ENCODE assay signal across 15 cellular contexts in the genomic region with DNA sequence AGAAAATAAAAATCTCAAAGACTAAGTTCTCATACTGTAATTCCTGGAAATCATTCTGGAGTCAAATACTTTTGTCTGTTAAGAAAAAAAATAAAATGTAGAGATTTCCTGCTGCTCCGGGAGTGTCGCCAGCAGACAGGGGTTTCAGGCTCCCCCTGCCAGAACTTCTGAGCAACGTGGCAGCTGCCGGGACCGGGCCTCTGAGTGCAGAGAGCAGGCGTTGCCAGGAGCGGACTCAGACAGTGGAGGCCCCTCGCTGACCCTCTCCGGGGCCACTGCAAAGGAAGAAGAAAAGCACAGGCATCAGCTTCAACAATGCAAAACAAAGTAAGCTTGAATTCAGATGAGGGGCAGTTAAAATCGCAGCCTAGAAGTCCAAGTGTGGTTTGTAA.
DNase-seq lines count a peak whose midpoint lies in the region; ATAC-seq and TF ChIP-seq lines count a peak whose summit lies in the region.
"Had no signal": no experiment of that assay in that cellular context is flagged by ENCODE, and none has a peak within 500 bp of the region (broad histone marks: within the 10 kb centered on the region; RNA-seq: fewer than 3 reads in every experiment).

No MANE protein-coding gene starts in this region.

- intact Hi-C loops in activated T-helper 2 cell treated with anti-CD3 and anti-CD28 coated beads, Interferon-gamma antibody, Interleukin-2, Interleukin-4, amounts not matched to agents 10 μg/mL and 5 μg/mL and 100 μg/mL, durations not matched to agents 14 hours and 24 hours and 36 hours (cut with micrococcal nuclease), result no loop called here

- peaks cover 23% of the 10 kb centered on the region for H3K9me3 Mint-ChIP-seq in chondrocyte (ENCODE audit: low read depth)
- no peaks in the 10 kb centered on the region for H3K9me3 Mint-ChIP-seq in activated T-helper 2 cell treated with anti-CD3 and anti-CD28 coated beads, Interferon-gamma antibody, Interleukin-2, Interleukin-4, amounts not matched to agents 10 μg/mL and 5 μg/mL and 100 μg/mL, durations not matched to agents 14 hours and 24 hours and 36 hours
- H3K9me3 Mint-ChIP-seq in activated naive CD8-positive, alpha-beta T cell treated with anti-CD3 and anti-CD28 coated beads for 36 hours, result no peaks in the 10 kb centered on the region
- H3K9me3 Mint-ChIP-seq: activated CD4-positive, alpha-beta T cell treated with anti-CD3 and anti-CD28 coated beads, Interleukin-2, amount 10 ng/mL, durations not matched to agents 24 days and 14 days; activated naive CD4-positive, alpha-beta T cell treated with anti-CD3 and anti-CD28 coated beads for 36 hours; effector memory CD8-positive, alpha-beta T cell had no signal

- H3K4me3 Mint-ChIP-seq in chondrocyte (ENCODE audit: unreplicated experiment), result no peak overlapping the region
- H3K4me3 Mint-ChIP-seq in activated T-helper 2 cell treated with anti-CD3 and anti-CD28 coated beads, Interferon-gamma antibody, Interleukin-2, Interleukin-4, amounts not matched to agents 10 μg/mL and 5 μg/mL and 100 μg/mL, durations not matched to agents 14 hours and 24 hours and 36 hours (ENCODE audit: low read depth), result no peak overlapping the region
- H3K4me3 Mint-ChIP-seq in activated naive CD8-positive, alpha-beta T cell treated with anti-CD3 and anti-CD28 coated beads for 36 hours, result no peak overlapping the region
- H3K4me3 Mint-ChIP-seq: activated CD4-positive, alpha-beta T cell treated with anti-CD3 and anti-CD28 coated beads, Interleukin-2, amount 10 ng/mL, durations not matched to agents 24 days and 14 days; activated naive CD4-positive, alpha-beta T cell treated with anti-CD3 and anti-CD28 coated beads for 36 hours; effector memory CD8-positive, alpha-beta T cell had no signal

- H3K36me3 Mint-ChIP-seq in chondrocyte (ENCODE audit: low read depth), result peaks cover 30% of the 10 kb centered on the region
- H3K36me3 Mint-ChIP-seq in activated T-helper 2 cell treated with anti-CD3 and anti-CD28 coated beads, Interferon-gamma antibody, Interleukin-2, Interleukin-4, amounts not matched to agents 10 μg/mL and 5 μg/mL and 100 μg/mL, durations not matched to agents 14 hours and 24 hours and 36 hours (ENCODE audit: low read depth), result no peaks in the 10 kb centered on the region
- no peaks in the 10 kb centered on the region for H3K36me3 Mint-ChIP-seq in activated naive CD8-positive, alpha-beta T cell treated with anti-CD3 and anti-CD28 coated beads for 36 hours

- peak overlapping the region; percentile 99 for H3K27ac Mint-ChIP-seq in chondrocyte (ENCODE audit: unreplicated experiment)
- H3K27ac Mint-ChIP-seq in activated T-helper 2 cell treated with anti-CD3 and anti-CD28 coated beads, Interferon-gamma antibody, Interleukin-2, Interleukin-4, amounts not matched to agents 10 μg/mL and 5 μg/mL and 100 μg/mL, durations not matched to agents 14 hours and 24 hours and 36 hours, result no peak overlapping the region
- no peak overlapping the region for H3K27ac Mint-ChIP-seq in activated naive CD8-positive, alpha-beta T cell treated with anti-CD3 and anti-CD28 coated beads for 36 hours
- H3K27ac Mint-ChIP-seq: activated CD4-positive, alpha-beta T cell treated with anti-CD3 and anti-CD28 coated beads, Interleukin-2, amount 10 ng/mL, durations not matched to agents 24 days and 14 days; activated naive CD4-positive, alpha-beta T cell treated with anti-CD3 and anti-CD28 coated beads for 36 hours; effector memory CD8-positive, alpha-beta T cell had no signal

- TF ChIP-seq CTCF in chondrocyte (IDR thresholded peaks at IDR 0.05) (peak; percentile 42), retinal pigment epithelial cell (conservative IDR thresholded peaks at IDR 0.05; ENCODE audit: low read depth, low read length) (no peak), GM10266 (IDR thresholded peaks at IDR 0.05; ENCODE audit: control insufficient read depth, insufficient read depth, low read depth, missing control alignments) (no peak)

- no peaks in the 10 kb centered on the region for H3K27me3 Mint-ChIP-seq in chondrocyte (ENCODE audit: low read depth)
- H3K27me3 Mint-ChIP-seq in activated T-helper 2 cell treated with anti-CD3 and anti-CD28 coated beads, Interferon-gamma antibody, Interleukin-2, Interleukin-4, amounts not matched to agents 10 μg/mL and 5 μg/mL and 100 μg/mL, durations not matched to agents 14 hours and 24 hours and 36 hours (ENCODE audit: low read depth), result no peaks in the 10 kb centered on the region
- peaks cover 14% of the 10 kb centered on the region for H3K27me3 Mint-ChIP-seq in activated naive CD8-positive, alpha-beta T cell treated with anti-CD3 and anti-CD28 coated beads for 36 hours
- H3K27me3 Mint-ChIP-seq: activated CD4-positive, alpha-beta T cell treated with anti-CD3 and anti-CD28 coated beads, Interleukin-2, amount 10 ng/mL, durations not matched to agents 24 days and 14 days had no signal

- DNase-seq in GM03348 (ENCODE audit: low spot score) (peak; percentile 83), chondrocyte (ENCODE audit: low spot score) (no peak), iPS-NIHi7 (ENCODE audit: extremely low spot score) (peak; percentile 22), retinal pigment epithelial cell (ENCODE audit: low read depth) (peak; percentile 5), GM10266 (ENCODE audit: extremely low spot score) (no peak)
- DNase-seq in activated T-helper 2 cell treated with anti-CD3 and anti-CD28 coated beads, Interferon-gamma antibody, Interleukin-2, Interleukin-4, amounts not matched to agents 10 μg/mL and 5 μg/mL and 100 μg/mL, durations not matched to agents 14 hours and 24 hours and 36 hours (ENCODE audit: low spot score), result no peak
- no peak for DNase-seq in activated naive CD8-positive, alpha-beta T cell treated with anti-CD3 and anti-CD28 coated beads for 36 hours
- DNase-seq: activated CD4-positive, alpha-beta T cell treated with anti-CD3 and anti-CD28 coated beads, Interleukin-2, amount 10 ng/mL, durations not matched to agents 24 days and 14 days; activated naive CD4-positive, alpha-beta T cell treated with anti-CD3 and anti-CD28 coated beads for 36 hours; effector memory CD8-positive, alpha-beta T cell; NCI-H226; SIG-M5 had no signal

- H3K4me1 Mint-ChIP-seq in chondrocyte (ENCODE audit: low read depth), result peaks cover 66% of the 10 kb centered on the region
- no peaks in the 10 kb centered on the region for H3K4me1 Mint-ChIP-seq in activated T-helper 2 cell treated with anti-CD3 and anti-CD28 coated beads, Interferon-gamma antibody, Interleukin-2, Interleukin-4, amounts not matched to agents 10 μg/mL and 5 μg/mL and 100 μg/mL, durations not matched to agents 14 hours and 24 hours and 36 hours (ENCODE audit: low read depth)
- H3K4me1 Mint-ChIP-seq in activated naive CD8-positive, alpha-beta T cell treated with anti-CD3 and anti-CD28 coated beads for 36 hours, result peaks cover 2% of the 10 kb centered on the region
- H3K4me1 Mint-ChIP-seq: activated CD4-positive, alpha-beta T cell treated with anti-CD3 and anti-CD28 coated beads, Interleukin-2, amount 10 ng/mL, durations not matched to agents 24 days and 14 days had no signal

- H3K4me3 ChIP-seq in retinal pigment epithelial cell (ENCODE audit: low read length), result no peak overlapping the region
- H3K4me3 ChIP-seq: BLaER1, prostate gland had no signal

- no peak for ATAC-seq in GM19328 (IDR thresholded peaks at IDR 0.05; ENCODE audit: unreplicated experiment)
- ATAC-seq: effector memory CD8-positive, alpha-beta T cell had no signal

Comparison
In these comparisons a context has a peak if more than half of its experiments do, and no peak if none do; other contexts are left out.
1. DNase-seq: peak in GM03348 (single experiment), iPS-NIHi7 (single experiment) and retinal pigment epithelial cell (single experiment); none in chondrocyte (single experiment), activated T-helper 2 cell treated with anti-CD3 and anti-CD28 coated beads, Interferon-gamma antibody, Interleukin-2, Interleukin-4, amounts not matched to agents 10 μg/mL and 5 μg/mL and 100 μg/mL, durations not matched to agents 14 hours and 24 hours and 36 hours (single experiment), GM10266 (single experiment) and activated naive CD8-positive, alpha-beta T cell treated with anti-CD3 and anti-CD28 coated beads for 36 hours (single experiment).